12 cellular contexts compared by ENCODE assay signal in genomic region chr22:40220316-40221054, GRCh38. TPM values are rescaled to one million over a fixed set of nuclear protein-coding genes. Genes with fewer than 3 reads are reported as not detected.
DNase-seq lines count a peak whose midpoint lies in the region; ATAC-seq and TF ChIP-seq lines count a peak whose summit lies in the region.
"Had no signal": no experiment of that assay in that cellular context is flagged by ENCODE, and none has a peak within 500 bp of the region (broad histone marks: within the 10 kb centered on the region; RNA-seq: fewer than 3 reads in every experiment).

No MANE protein-coding gene starts in this region.

- no peak overlapping the region for H3K4me3 ChIP-seq in colonic mucosa
- H3K4me3 ChIP-seq in thoracic aorta, result peak overlapping the region; percentile 46
- no peak overlapping the region for H3K4me3 ChIP-seq in mucosa of descending colon

- POLR2A ChIA-PET in RWPE1 (lab: Yijun Ruan, JAX; ENCODE audit: low non-redundant PET) (no interaction called here), HEK293T (lab: Yijun Ruan, JAX) (interaction anchor here (0.8 kb wide), 1 partner anchor 150 kb away, joined by 3 read pairs; the partner anchor contains the start of gene SGSM3)

- H3K9me3 ChIP-seq in colonic mucosa (no peaks in the 10 kb centered on the region), thoracic aorta (no peaks in the 10 kb centered on the region), mucosa of descending colon (no peaks in the 10 kb centered on the region)

- intact Hi-C loops in colonic mucosa (cut with DNase I) (no loop called here), mucosa of descending colon (cut with DNase I, micrococcal nuclease) (no loop called here)

- H3K9ac ChIP-seq in colonic mucosa (ENCODE audit: low read depth in 2 of 2, low read length in 2 of 2), result peak overlapping the region in 1 of 2 donors; percentile 1

- H3K36me3 ChIP-seq in colonic mucosa, result no peaks in the 10 kb centered on the region
- no peaks in the 10 kb centered on the region for H3K36me3 ChIP-seq in thoracic aorta
- H3K36me3 ChIP-seq in mucosa of descending colon (ENCODE audit: low read depth), result no peaks in the 10 kb centered on the region

- CTCF ChIA-PET in RWPE1 (lab: Yijun Ruan, JAX), result no interaction called here
- CTCF ChIA-PET in HEK293T (lab: Yijun Ruan, JAX), result no interaction called here

- ATAC-seq in thoracic aorta (ENCODE audit: insufficient number of reproducible peaks, low FRiP score, low read depth) (no peak), mucosa of descending colon (no peak)

- peak overlapping the region; percentile 85 for H3K27ac ChIP-seq in RWPE1
- H3K27ac ChIP-seq in colonic mucosa, result peak overlapping the region; percentile 25
- peak overlapping the region; percentile 79 to 81 for H3K27ac ChIP-seq in thoracic aorta

- H3K4me1 ChIP-seq in colonic mucosa (no peaks in the 10 kb centered on the region), thoracic aorta (ENCODE audit: control insufficient read depth in 1 of 2, low read depth in 2 of 2) (peaks cover 25 to 86% of the 10 kb centered on the region in 2 donors), mucosa of descending colon (ENCODE audit: low read depth) (peaks cover 13% of the 10 kb centered on the region)

- TF ChIP-seq CTCF in RWPE1 (conservative IDR thresholded peaks at IDR 0.05; ENCODE audit: low read depth) (no peak), colonic mucosa (IDR thresholded peaks at IDR 0.05) (no peak), thoracic aorta (IDR thresholded peaks at IDR 0.05) (no peak), mucosa of descending colon (IDR thresholded peaks at IDR 0.05) (no peak)

- DNase-seq in RWPE1 (ENCODE audit: low spot score) (peak; percentile 36), colonic mucosa (no peak), mesenteric fat pad (ENCODE audit: low spot score) (peak; percentile 47), thoracic aorta (ENCODE audit: low spot score) (no peak), NCI-H2029 (lab: John Stamatoyannopoulos, UW) (no peak), mucosa of descending colon (no peak), HEK293T (ENCODE audit: extremely low spot score) (no peak)
- DNase-seq: activated CD4-positive, alpha-beta memory T cell treated with anti-CD3 and anti-CD28 coated beads, Interleukin-2, amount 10 ng/mL, durations not matched to agents 7 days and 5 days; anterior cingulate cortex; HCEC 1CT; NCI-H1694; SHP77 treated with DMSO at 0.1 percent for 48 hours had no signal

- no peaks in the 10 kb centered on the region for H3K27me3 ChIP-seq in colonic mucosa
- no peaks in the 10 kb centered on the region for H3K27me3 ChIP-seq in thoracic aorta (replicated peaks; ENCODE audit: insufficient read depth)

TF ChIP-seq in HEK293T, 16 proteins besides CTCF, POLR2A, EP300 and RAD21:
- TF ChIP-seq CTBP1 (IDR thresholded peaks at IDR 0.05; ENCODE audit: borderline replicate concordance), result no peak
- TF ChIP-seq TARDBP (IDR thresholded peaks at IDR 0.05), result no peak
- no peak for TF ChIP-seq ELF4 (IDR thresholded peaks at IDR 0.05)
- TF ChIP-seq FOXK2 (IDR thresholded peaks at IDR 0.05), result no peak
- no peak for TF ChIP-seq FOXM1 (IDR thresholded peaks at IDR 0.05; ENCODE audit: borderline replicate concordance)
- no peak for TF ChIP-seq BHLHE40 (IDR thresholded peaks at IDR 0.05; ENCODE audit: borderline replicate concordance)
- TF ChIP-seq SUZ12 (IDR thresholded peaks at IDR 0.05), result no peak
- no peak for TF ChIP-seq ARNT (IDR thresholded peaks at IDR 0.05)
- no peak for TF ChIP-seq PKNOX1 (IDR thresholded peaks at IDR 0.05)
- no peak for TF ChIP-seq FOXA1 (IDR thresholded peaks at IDR 0.05)
- TF ChIP-seq LEF1 (IDR thresholded peaks at IDR 0.05; ENCODE audit: borderline replicate concordance), result no peak
- no peak for TF ChIP-seq ZNF384 (IDR thresholded peaks at IDR 0.05)
- no peak for TF ChIP-seq L3MBTL2 (conservative IDR thresholded peaks at IDR 0.05)

RNA-seq across cellular contexts. Expression of gene TNRC6B, which starts 42.8 kb away (rescaled TPM):
- total RNA-seq in colonic mucosa (10 to 100 TPM; 38.7 to 47.4 TPM), mesenteric fat pad (37.4 TPM), thoracic aorta (10 to 100 TPM; 58.5 to 98.0 TPM), mucosa of descending colon (10 to 100 TPM; 58.6 to 72.9 (median 58.9) TPM)

Comparison
In these comparisons a context has a peak if more than half of its experiments do, and no peak if none do; other contexts are left out.
1. DNase-seq: peak in RWPE1 (single experiment) and mesenteric fat pad (single experiment); none in colonic mucosa (single experiment), thoracic aorta (single experiment), NCI-H2029 (single experiment), mucosa of descending colon (0 of 3) and HEK293T (single experiment).
2. H3K27ac ChIP-seq: peak in every context shown above with its lines; median percentile 85 in RWPE1; 80 in thoracic aorta; 25 in colonic mucosa.